Comparison of ENCODE assay signal across 29 cellular contexts in genomic region chr5:115947260-115947659, GRCh38. TPM values are rescaled to one million over a fixed set of nuclear protein-coding genes. Genes with fewer than 3 reads are reported as not detected.
DNase-seq lines count a peak whose midpoint lies in the region; ATAC-seq and TF ChIP-seq lines count a peak whose summit lies in the region.
"Had no signal": no experiment of that assay in that cellular context is flagged by ENCODE, and none has a peak within 500 bp of the region (broad histone marks: within the 10 kb centered on the region; RNA-seq: fewer than 3 reads in every experiment).

No MANE protein-coding gene starts in this region.

- 96% methylated on average over 2 of the region's 2 CpGs for WGBS in suprapubic skin

- H3K4me3 ChIP-seq in SJSA1 (no peak overlapping the region), suprapubic skin (no peak overlapping the region)
- H3K4me3 ChIP-seq: body of pancreas, left lung, right atrium auricular region, smooth muscle cell, thoracic aorta, uterus had no signal

- H3K4me1 ChIP-seq in SJSA1 (replicated peaks) (peaks cover 18% of the 10 kb centered on the region), suprapubic skin (peaks cover 4% of the 10 kb centered on the region)
- H3K4me1 ChIP-seq: body of pancreas, right atrium auricular region, uterus had no signal

- TF ChIP-seq CTCF in suprapubic skin (IDR thresholded peaks at IDR 0.05), result no peak

- H3K36me3 ChIP-seq in SJSA1, result no peaks in the 10 kb centered on the region
- no peaks in the 10 kb centered on the region for H3K36me3 ChIP-seq in suprapubic skin
- H3K36me3 ChIP-seq: left lung, right atrium auricular region, thoracic aorta, uterus had no signal

- no peak for ATAC-seq in HG03159 (IDR thresholded peaks at IDR 0.05; ENCODE audit: unreplicated experiment)
- ATAC-seq: body of pancreas, left lung had no signal

- DNase-seq in EL (peak; percentile 56), SJSA1 (ENCODE audit: low read depth in 1 of 2, low spot score in 2 of 2) (peak in 1 of 2 experiments; percentile 28), fibroblast of gingiva (ENCODE audit: low read depth) (peak; percentile 55), stromal cell of bone marrow (ENCODE audit: low read depth) (peak; percentile 21), dermis blood vessel endothelial cell (no peak), suprapubic skin (ENCODE audit: low spot score in 2 of 2) (no peak)
- DNase-seq: activated CD4-positive, alpha-beta memory T cell treated with anti-CD3 and anti-CD28 coated beads, Interleukin-2, amount 10 ng/mL, durations not matched to agents 7 days and 5 days; activated CD8-positive, alpha-beta memory T cell treated with anti-CD3 and anti-CD28 coated beads, Interleukin-2, amount 50 U/mL, for 4 hours; activated naive CD4-positive, alpha-beta T cell treated with Interleukin-2 at 50 U/mL for 16 hours; body of pancreas; glutamatergic neuron; H7; Karpas-422; left lung; MV-4-11; NCI-H1436 treated with DMSO at 0.1 percent for 48 hours; NCI-H2081 treated with DMSO at 0.1 percent for 48 hours; NCI-H2227 treated with DMSO at 0.1 percent for 48 hours; NCI-H526 treated with DMSO at 0.1 percent for 48 hours; posterior cingulate gyrus; Right ventricle myocardium superior; stimulated activated naive CD4-positive, alpha-beta T cell; uterus had no signal

- H3K27ac ChIP-seq in SJSA1 (peak overlapping the region; percentile 15; the same call in 1 of the 2 replicates), suprapubic skin (no peak overlapping the region)
- H3K27ac ChIP-seq: body of pancreas, HL-60, left lung, right atrium auricular region, thoracic aorta, uterus had no signal

- H3K27me3 ChIP-seq in SJSA1 (replicated peaks), result no peaks in the 10 kb centered on the region
- H3K27me3 ChIP-seq in suprapubic skin, result no peaks in the 10 kb centered on the region
- H3K27me3 ChIP-seq: body of pancreas, left lung, right atrium auricular region, uterus had no signal

- no peak for TF ChIP-seq POLR2A in suprapubic skin (IDR thresholded peaks at IDR 0.05)

- H3K9me3 ChIP-seq in SJSA1 (replicated peaks) (no peaks in the 10 kb centered on the region), suprapubic skin (peaks cover under 1% of the 10 kb centered on the region)
- H3K9me3 ChIP-seq: body of pancreas, thoracic aorta, uterus had no signal

- no peak for TF ChIP-seq EP300 in suprapubic skin (IDR thresholded peaks at IDR 0.05)

RNA-seq across cellular contexts. Expression of gene LVRN, which starts 15.0 kb away (rescaled TPM):
- 0.74 TPM in 1 of 2 replicates, not detected in the other for total RNA-seq in SJSA1 (2014; rRNA removed; shearing (Covaris generic))
- total RNA-seq in dermis blood vessel endothelial cell (0.17 and 0.23 TPM in 2 replicates), suprapubic skin (1 to 10 TPM in 2 of 4 donors, under 1 TPM in 2; 0.23 to 3.7 (median 0.99) TPM)
- total RNA-seq: activated T-helper 1 cell treated with anti-CD3 and anti-CD28 coated beads, Interleukin-12 subunit alpha, Interleukin-12 subunit beta, Interleukin-2, Interleukin-4 antibody, amounts not matched to agents 30 ng/mL and 10 ng/mL and 1 ng/mL, durations not matched to agents 14 hours and 24 hours and 36 hours had no signal

Comparison
In these comparisons a context has a peak if more than half of its experiments do, and no peak if none do; other contexts are left out.
1. DNase-seq: peak in EL (single experiment), fibroblast of gingiva (single experiment) and stromal cell of bone marrow (single experiment); none in dermis blood vessel endothelial cell (single experiment) and suprapubic skin (0 of 2).